In genomic region chr16:1506494-1507213, GRCh38 we compare ENCODE assay signal across 1 cellular context.
TF ChIP-seq lines count a peak whose summit lies in the region.

No MANE protein-coding gene starts in this region.

TF ChIP-seq in WTC11, 78 proteins besides CTCF, POLR2A, EP300 and RAD21 (continued from another document):
- no peak for TF ChIP-seq STAT6 (CRISPR knock-in tag; conservative IDR thresholded peaks at IDR 0.05; ENCODE audit: low read depth)
- TF ChIP-seq ZSCAN18 (CRISPR knock-in tag; IDR thresholded peaks at IDR 0.05), result no peak
- no peak for TF ChIP-seq HMGA2 (CRISPR knock-in tag; IDR thresholded peaks at IDR 0.05)
- no peak for TF ChIP-seq OVOL2 (CRISPR knock-in tag; IDR thresholded peaks at IDR 0.05; ENCODE audit: borderline replicate concordance)
- no peak for TF ChIP-seq IRF2 (CRISPR knock-in tag; IDR thresholded peaks at IDR 0.05; ENCODE audit: borderline replicate concordance, low read depth)
- no peak for TF ChIP-seq FOXJ3 (CRISPR knock-in tag; IDR thresholded peaks at IDR 0.05; ENCODE audit: borderline replicate concordance)
- TF ChIP-seq CDX4 (CRISPR knock-in tag; IDR thresholded peaks at IDR 0.05; ENCODE audit: borderline replicate concordance), result no peak
- no peak for TF ChIP-seq ATF3 (CRISPR knock-in tag; conservative IDR thresholded peaks at IDR 0.05)
- no peak for TF ChIP-seq JAZF1 (CRISPR knock-in tag; IDR thresholded peaks at IDR 0.05)
- TF ChIP-seq SOX15 (CRISPR knock-in tag; IDR thresholded peaks at IDR 0.05), result no peak
